Comparison of ENCODE assay signal across 12 cellular contexts in the genomic region with DNA sequence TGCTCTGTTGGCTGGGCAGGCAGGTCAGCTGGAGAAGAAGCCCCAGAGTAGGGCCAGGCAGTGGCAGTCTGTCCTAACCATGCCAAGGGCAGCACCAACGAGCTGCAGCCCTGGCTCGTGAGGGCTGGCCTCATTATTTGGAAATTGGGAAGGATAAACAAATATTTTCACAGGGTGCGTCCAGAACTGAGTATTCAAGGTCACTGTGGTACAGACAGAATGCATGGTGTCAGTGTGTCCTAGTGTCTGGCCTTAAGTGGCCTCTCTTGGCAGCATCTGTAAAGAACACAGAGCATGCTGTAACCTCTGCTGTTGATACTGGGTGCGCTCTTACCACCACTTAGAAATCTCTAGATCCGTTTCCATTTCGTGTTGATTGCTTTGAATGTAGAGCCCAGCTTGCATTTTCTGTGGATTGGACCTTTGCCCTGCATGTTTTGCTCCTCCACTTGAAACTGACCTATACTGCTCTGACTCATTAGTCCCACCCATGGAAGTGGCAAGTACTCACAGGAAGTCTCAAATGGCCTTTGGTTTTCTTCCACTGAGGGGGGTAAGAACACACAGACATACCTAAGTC.
DNase-seq lines count a peak whose midpoint lies in the region; ATAC-seq and TF ChIP-seq lines count a peak whose summit lies in the region.
"Had no signal": no experiment of that assay in that cellular context is flagged by ENCODE, and none has a peak within 500 bp of the region (broad histone marks: within the 10 kb centered on the region; RNA-seq: fewer than 3 reads in every experiment).

No MANE protein-coding gene starts in this region.

- no peak overlapping the region for H3K9ac ChIP-seq in duodenal mucosa (ENCODE audit: low read depth in 1 of 2, low read length in 2 of 2)

- ATAC-seq in right lobe of liver (peak; percentile 97 to 99 (median 98)), GM18505 (IDR thresholded peaks at IDR 0.05; ENCODE audit: unreplicated experiment) (no peak)
- ATAC-seq: GM12878 had no signal

- TF ChIP-seq POLR2A in right lobe of liver (IDR thresholded peaks at IDR 0.05) (no peak), GM18505 (IDR thresholded peaks at IDR 0.05; ENCODE audit: borderline replicate concordance, extremely low read depth, insufficient read depth, insufficient read length) (no peak)

- H3K4me3 ChIP-seq in ACC112 (ENCODE audit: low read depth, low read length) (peak overlapping the region; percentile 37; the same call in 1 of the 2 replicates), duodenal mucosa (ENCODE audit: low read depth in 1 of 2, low read length in 2 of 2) (peak overlapping the region; percentile 13 to 24), right lobe of liver (no peak overlapping the region)
- H3K4me3 ChIP-seq: GM12878, HAP-1, smooth muscle cell had no signal

- whole genome bisulfite sequencing in right lobe of liver (ENCODE audit: insufficient coverage, low coverage, low lambda C conversion rate, missing lambda C conversion rate) = 23% methylated on average over 6 of the region's 6 CpGs

- H2AFZ ChIP-seq in ACC112 (ENCODE audit: low read length, unreplicated experiment) = peak overlapping the region; percentile 83

- no peak for TF ChIP-seq CTCF in right lobe of liver (IDR thresholded peaks at IDR 0.05)

- no peaks in the 10 kb centered on the region for H3K79me2 ChIP-seq in ACC112 (ENCODE audit: control insufficient read depth, insufficient read depth, low read length, unreplicated experiment)

- H3K9me3 ChIP-seq in duodenal mucosa (ENCODE audit: control insufficient read depth in 1 of 2, low read length in 2 of 2) = no peaks in the 10 kb centered on the region
- H3K9me3 ChIP-seq in right lobe of liver = no peaks in the 10 kb centered on the region
- H3K9me3 ChIP-seq: HAP-1 had no signal

- H3K27ac ChIP-seq in ACC112 (ENCODE audit: low read depth, low read length) (peak overlapping the region; percentile 36), duodenal mucosa (ENCODE audit: low read depth, low read length) (no peak overlapping the region), right lobe of liver (peak overlapping the region in 2 of 3 donors; percentile 53 to 84)

- H3K27me3 ChIP-seq in ACC112 (ENCODE audit: insufficient read depth, low read length) (no peaks in the 10 kb centered on the region), duodenal mucosa (ENCODE audit: control insufficient read depth in 1 of 2, insufficient read depth in 2 of 2, low read length in 2 of 2) (no peaks in the 10 kb centered on the region), right lobe of liver (no peaks in the 10 kb centered on the region)

- H3K36me3 ChIP-seq in ACC112 (ENCODE audit: insufficient read depth, low read length) (no peaks in the 10 kb centered on the region), duodenal mucosa (ENCODE audit: control insufficient read depth in 1 of 2, insufficient read depth in 2 of 2, low read length in 2 of 2) (no peaks in the 10 kb centered on the region), right lobe of liver (no peaks in the 10 kb centered on the region)
- H3K36me3 ChIP-seq: HAP-1 had no signal

- H3K4me1 ChIP-seq in ACC112 (ENCODE audit: control insufficient read depth, insufficient read depth, low read length, unreplicated experiment) = peaks cover 26% of the 10 kb centered on the region
- H3K4me1 ChIP-seq in duodenal mucosa (ENCODE audit: control insufficient read depth in 1 of 2, insufficient read depth in 2 of 2, low read length in 2 of 2) = peaks cover 6 to 7% of the 10 kb centered on the region in 2 donors
- peaks cover 0 to 16% (median 3%) of the 10 kb centered on the region in 4 donors for H3K4me1 ChIP-seq in right lobe of liver

- DNase-seq in HuH-7 (ENCODE audit: low spot score) = peak; percentile 54
- DNase-seq in right lobe of liver = peak; percentile 78 to 93 (median 92)
- DNase-seq in DMS153 (lab: John Stamatoyannopoulos, UW) = no peak
- DNase-seq in T-helper 1 cell = no peak
- no peak for DNase-seq in activated CD4-positive, alpha-beta T cell treated with anti-CD3 and anti-CD28 coated beads, Interleukin-2, amount 50 U/mL, for 4 hours
- DNase-seq: activated CD4-positive, alpha-beta T cell treated with anti-CD3 and anti-CD28 coated beads for 4 hours had no signal

- intact Hi-C loops in right lobe of liver (cut with DNase I) = no loop called here

Comparison
In these comparisons a context has a peak if more than half of its experiments do, and no peak if none do; other contexts are left out.
1. H3K4me3 ChIP-seq: peak in ACC112 (single experiment) and duodenal mucosa (2 of 2); none in right lobe of liver (0 of 3).
2. DNase-seq: peak in HuH-7 (single experiment) and right lobe of liver (3 of 3); none in DMS153 (single experiment), T-helper 1 cell (0 of 5) and activated CD4-positive, alpha-beta T cell treated with anti-CD3 and anti-CD28 coated beads, Interleukin-2, amount 50 U/mL, for 4 hours (0 of 2).